19 cellular contexts compared by ENCODE assay signal in the genomic region with DNA sequence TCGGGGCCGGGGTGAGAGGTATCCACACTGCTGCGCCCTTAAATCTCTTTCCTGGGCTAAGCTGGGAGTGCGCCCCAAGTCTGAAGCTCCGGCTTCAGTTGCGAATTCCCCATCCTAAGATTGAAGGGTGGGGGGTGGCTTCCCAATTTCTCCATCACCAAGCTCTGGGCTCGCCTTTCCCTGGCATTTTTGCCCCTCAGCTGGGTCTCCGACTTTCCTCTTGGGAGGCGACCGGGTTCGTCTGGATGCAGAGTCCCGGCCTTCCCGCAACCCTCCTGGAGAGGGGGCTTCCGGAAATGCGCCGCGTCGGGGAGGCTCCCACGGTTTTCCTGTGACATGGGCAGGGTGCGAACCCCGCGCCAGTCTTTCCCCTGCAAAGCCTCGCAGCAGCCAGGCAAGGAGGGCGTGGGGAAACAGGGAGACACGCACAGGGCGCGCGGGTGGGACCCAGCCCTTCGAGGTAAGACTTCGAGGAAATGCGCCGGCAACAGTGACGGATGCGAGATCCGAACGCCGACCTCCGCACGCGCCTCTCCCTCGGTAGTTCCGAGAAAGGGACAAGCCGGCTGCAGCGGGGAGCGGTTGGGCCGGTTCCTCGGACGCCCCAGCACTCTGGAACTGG. TPM values are rescaled to one million over a fixed set of nuclear protein-coding genes. Genes with fewer than 3 reads are reported as not detected.
DNase-seq lines count a peak whose midpoint lies in the region; FAIRE-seq and TF ChIP-seq lines count a peak whose summit lies in the region.
"Had no signal": no experiment of that assay in that cellular context is flagged by ENCODE, and none has a peak within 500 bp of the region (broad histone marks: within the 10 kb centered on the region; RNA-seq: fewer than 3 reads in every experiment).

No MANE protein-coding gene starts in this region.

- no peak for DNase-seq in Caco-2
- DNase-seq in HTR-8/SVneo (ENCODE audit: insufficient read length, low spot score), result no peak
- DNase-seq in endothelial cell (ENCODE audit: low spot score), result no peak
- no peak for DNase-seq in neural crest cell (ENCODE audit: low read depth, low spot score)
- DNase-seq in activated T-cell treated with anti-CD3 and anti-CD28 coated beads, Interleukin-2, amount 50 U/mL, for 1 hour, result no peak
- DNase-seq in HEK293T (ENCODE audit: extremely low spot score), result no peak
- no peak for DNase-seq in NCI-H1105 treated with DMSO at 0.1 percent for 48 hours (lab: John Stamatoyannopoulos, UW)
- no peak for DNase-seq in sigmoid colon
- DNase-seq: Kasumi-1; NCI-H2081 treated with DMSO at 0.1 percent for 48 hours; NK-92 treated with Interleukin-12 subunit alpha and Interleukin-12 subunit beta, amount 100 ng/mL, for 24 hours; SHP77; stimulated activated CD4-positive, alpha-beta T cell treated with anti-CD3 and anti-CD28 coated beads, Interleukin-1b, Interleukin-23, amount 100 ng/mL, for 48 hours had no signal

- H3K4me3 ChIP-seq in Caco-2 (ENCODE audit: low read depth, low read length) (no peak overlapping the region; the same call in 1 of the 2 replicates), sigmoid colon (peak overlapping the region in 2 of 4 donors; percentile 46 to 47)

- POLR2A ChIA-PET in Caco-2 (lab: Charles Lee) (no interaction called here), HEK293T (lab: Yijun Ruan, JAX) (no interaction called here)

- H3K4me3 Mint-ChIP-seq in Caco-2 (ENCODE audit: unreplicated experiment), result peak overlapping the region; percentile 57
- peak overlapping the region; percentile 77 for H3K4me3 Mint-ChIP-seq in endothelial cell (ENCODE audit: unreplicated experiment)
- H3K4me3 Mint-ChIP-seq in neural crest cell, result peak overlapping the region; percentile 74
- H3K4me3 Mint-ChIP-seq: activated naive CD4-positive, alpha-beta T cell treated with anti-CD3 and anti-CD28 coated beads, Interleukin-2, amount 50 U/mL, for 24 hours; central memory CD8-positive, alpha-beta T cell had no signal

- TF ChIP-seq CTCF in Caco-2 (IDR thresholded peaks at IDR 0.05; ENCODE audit: insufficient read depth in 1 of 2, low read depth in 1 of 2, low read length in 1 of 2, severe bottlenecking in 1 of 2, unreplicated experiment in 1 of 2) (no peak), endothelial cell (IDR thresholded peaks at IDR 0.05; ENCODE audit: unreplicated experiment) (no peak), neural crest cell (conservative IDR thresholded peaks at IDR 0.05) (no peak), sigmoid colon (IDR thresholded peaks at IDR 0.05) (no peak)

- H3K27ac Mint-ChIP-seq in Caco-2 (ENCODE audit: unreplicated experiment) (no peak overlapping the region), endothelial cell (ENCODE audit: unreplicated experiment) (no peak overlapping the region), neural crest cell (ENCODE audit: unreplicated experiment) (no peak overlapping the region)
- H3K27ac Mint-ChIP-seq: activated naive CD4-positive, alpha-beta T cell treated with anti-CD3 and anti-CD28 coated beads, Interleukin-2, amount 50 U/mL, for 24 hours had no signal

- H3K4me1 ChIP-seq in Caco-2, result no peaks in the 10 kb centered on the region
- peaks cover 0 to 27% (median 23%) of the 10 kb centered on the region in 4 donors for H3K4me1 ChIP-seq in sigmoid colon
- H3K4me1 ChIP-seq: vagina had no signal

- no peak for TF ChIP-seq EP300 in sigmoid colon (IDR thresholded peaks at IDR 0.05)

- H3K9me3 ChIP-seq in Caco-2 (no peaks in the 10 kb centered on the region), sigmoid colon (no peaks in the 10 kb centered on the region)
- H3K9me3 ChIP-seq: vagina had no signal

- no peak for TF ChIP-seq POLR2A in sigmoid colon (IDR thresholded peaks at IDR 0.05)

- H3K36me3 Mint-ChIP-seq in Caco-2 (ENCODE audit: insufficient read depth, unreplicated experiment) (no peaks in the 10 kb centered on the region), endothelial cell (ENCODE audit: low read depth, unreplicated experiment) (peaks cover 7% of the 10 kb centered on the region), neural crest cell (ENCODE audit: low read depth) (no peaks in the 10 kb centered on the region)
- H3K36me3 Mint-ChIP-seq: activated naive CD4-positive, alpha-beta T cell treated with anti-CD3 and anti-CD28 coated beads, Interleukin-2, amount 50 U/mL, for 24 hours had no signal

- FAIRE-seq in HTR-8/SVneo (lab: Jason Lieb, UNC), result peak; percentile 16

- no TSS peak for BruUV-seq in Caco-2 (replicated peaks; lab: Mats Ljungman, UMichigan)

- intact Hi-C loops in Caco-2 (cut with micrococcal nuclease; ENCODE audit: unreplicated experiment) (no loop called here), sigmoid colon (cut with DNase I) (no loop called here)

- WGBS in sigmoid colon, 2 donors, result 2 to 4% methylated on average over 48 of the region's 48 CpGs

- no peaks in the 10 kb centered on the region for H3K4me1 Mint-ChIP-seq in Caco-2 (ENCODE audit: low read depth, unreplicated experiment)
- H3K4me1 Mint-ChIP-seq in endothelial cell (ENCODE audit: unreplicated experiment), result peaks cover 4% of the 10 kb centered on the region
- H3K4me1 Mint-ChIP-seq in neural crest cell, result peaks cover 13% of the 10 kb centered on the region
- H3K4me1 Mint-ChIP-seq: activated naive CD4-positive, alpha-beta T cell treated with anti-CD3 and anti-CD28 coated beads, Interleukin-2, amount 50 U/mL, for 24 hours; central memory CD8-positive, alpha-beta T cell had no signal

- peaks cover 18% of the 10 kb centered on the region for H3K27me3 Mint-ChIP-seq in Caco-2 (ENCODE audit: insufficient read depth, unreplicated experiment)
- H3K27me3 Mint-ChIP-seq in endothelial cell (ENCODE audit: unreplicated experiment), result peaks cover 19% of the 10 kb centered on the region
- H3K27me3 Mint-ChIP-seq in neural crest cell (ENCODE audit: low read depth), result peaks cover 84% of the 10 kb centered on the region

- H3K27me3 ChIP-seq in Caco-2 (replicated peaks; ENCODE audit: control insufficient read depth, insufficient read depth, low read length), result no peaks in the 10 kb centered on the region; the same call in 1 of the 2 replicates
- H3K27me3 ChIP-seq in sigmoid colon, result peaks cover 35 to 78% (median 49%) of the 10 kb centered on the region in 3 donors
- H3K27me3 ChIP-seq: vagina had no signal

- H3K9me3 Mint-ChIP-seq in Caco-2 (ENCODE audit: unreplicated experiment) (no peaks in the 10 kb centered on the region), endothelial cell (ENCODE audit: unreplicated experiment) (no peaks in the 10 kb centered on the region), neural crest cell (no peaks in the 10 kb centered on the region)
- H3K9me3 Mint-ChIP-seq: activated naive CD4-positive, alpha-beta T cell treated with anti-CD3 and anti-CD28 coated beads, Interleukin-2, amount 50 U/mL, for 24 hours; central memory CD8-positive, alpha-beta T cell had no signal

- CTCF ChIA-PET in Caco-2 (lab: Charles Lee) (no interaction called here), HEK293T (lab: Yijun Ruan, JAX) (no interaction called here)

- no peaks in the 10 kb centered on the region for H3K36me3 ChIP-seq in Caco-2 (ENCODE audit: control insufficient read depth, insufficient read depth, low read length)
- H3K36me3 ChIP-seq in sigmoid colon, result no peaks in the 10 kb centered on the region
- H3K36me3 ChIP-seq: vagina had no signal

- H3K27ac ChIP-seq in sigmoid colon, result no peak overlapping the region
- H3K27ac ChIP-seq: vagina had no signal

TF ChIP-seq in HEK293T, 16 proteins besides CTCF, POLR2A, EP300 and RAD21:
- TF ChIP-seq NFRKB (IDR thresholded peaks at IDR 0.05) (no peak), TARDBP (IDR thresholded peaks at IDR 0.05) (no peak), FOXA1 (IDR thresholded peaks at IDR 0.05) (no peak), L3MBTL2 (conservative IDR thresholded peaks at IDR 0.05) (no peak), BHLHE40 (IDR thresholded peaks at IDR 0.05; ENCODE audit: borderline replicate concordance) (no peak), FOXK2 (IDR thresholded peaks at IDR 0.05) (no peak), HDGF (IDR thresholded peaks at IDR 0.05; ENCODE audit: borderline replicate concordance) (no peak), CTBP1 (IDR thresholded peaks at IDR 0.05; ENCODE audit: borderline replicate concordance) (no peak), SP1 (IDR thresholded peaks at IDR 0.05) (no peak), ARNT (IDR thresholded peaks at IDR 0.05) (no peak), LEF1 (IDR thresholded peaks at IDR 0.05; ENCODE audit: borderline replicate concordance) (no peak), ELF4 (IDR thresholded peaks at IDR 0.05) (no peak), ZNF384 (IDR thresholded peaks at IDR 0.05) (no peak), SUZ12 (IDR thresholded peaks at IDR 0.05) (no peak)
- TF ChIP-seq, protein P1, sequence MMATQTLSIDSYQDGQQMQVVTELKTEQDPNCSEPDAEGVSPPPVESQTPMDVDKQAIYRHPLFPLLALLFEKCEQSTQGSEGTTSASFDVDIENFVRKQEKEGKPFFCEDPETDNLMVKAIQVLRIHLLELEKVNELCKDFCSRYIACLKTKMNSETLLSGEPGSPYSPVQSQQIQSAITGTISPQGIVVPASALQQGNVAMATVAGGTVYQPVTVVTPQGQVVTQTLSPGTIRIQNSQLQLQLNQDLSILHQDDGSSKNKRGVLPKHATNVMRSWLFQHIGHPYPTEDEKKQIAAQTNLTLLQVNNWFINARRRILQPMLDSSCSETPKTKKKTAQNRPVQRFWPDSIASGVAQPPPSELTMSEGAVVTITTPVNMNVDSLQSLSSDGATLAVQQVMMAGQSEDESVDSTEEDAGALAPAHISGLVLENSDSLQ (IDR thresholded peaks at IDR 0.05), result no peak

RNA-seq across cellular contexts. Expression of gene HCN4, which starts 0.4 kb away (rescaled TPM):
- total RNA-seq in Caco-2 (2022) (0.16 and 0.29 TPM in 2 replicates), endothelial cell (ENCODE audit: unreplicated experiment) (0.54 TPM), neural crest cell (4.0 and 4.1 TPM in 2 replicates), sigmoid colon (not detected)
- polyA plus RNA-seq in sigmoid colon, result under 1 TPM in 2 of 3 donors, not detected in 1; under 0.01 to 0.04 TPM
- total RNA-seq: mesenteric fat pad, posterior vena cava had no signal
- polyA plus RNA-seq: BJ had no signal
